14 cellular contexts compared by ENCODE assay signal in genomic region chr12:54372113-54372806, GRCh38. TPM values are rescaled to one million over a fixed set of nuclear protein-coding genes. Genes with fewer than 3 reads are reported as not detected.
A peak's percentile ranks its signal among the peaks of the same experiment; 100 is the strongest.
DNase-seq lines count a peak whose midpoint lies in the region; ATAC-seq, FAIRE-seq and TF ChIP-seq lines count a peak whose summit lies in the region.
"Had no signal": no experiment of that assay in that cellular context is flagged by ENCODE, and none has a peak within 500 bp of the region (broad histone marks: within the 10 kb centered on the region; RNA-seq: fewer than 3 reads in every experiment).

No MANE protein-coding gene starts in this region.

- no peak overlapping the region for H4K8ac ChIP-seq in IMR-90 (ENCODE audit: low read depth in 2 of 2, low read length in 2 of 2)

- no peak overlapping the region for H3K27ac ChIP-seq in IMR-90 (ENCODE audit: insufficient read depth, low read length)
- no peak overlapping the region for H3K27ac ChIP-seq in endothelial cell of umbilical vein (ENCODE audit: insufficient read depth, low read depth, low read length)
- peak overlapping the region; percentile 45 to 60 (median 56) for H3K27ac ChIP-seq in gastrocnemius medialis
- H3K27ac ChIP-seq: 22Rv1 had no signal

- no peak overlapping the region for H3K18ac ChIP-seq in IMR-90 (ENCODE audit: low read depth, low read length)

- no peak overlapping the region for H2BK5ac ChIP-seq in IMR-90 (ENCODE audit: low read depth, low read length, poor library complexity, severe bottlenecking)

- no peaks in the 10 kb centered on the region for H3K79me1 ChIP-seq in IMR-90 (ENCODE audit: low read depth in 1 of 2, low read length in 2 of 2)

- H2AK5ac ChIP-seq in IMR-90 (ENCODE audit: low read depth, low read length): no peak overlapping the region

- H3K23ac ChIP-seq in IMR-90 (ENCODE audit: low read depth, low read length): no peak overlapping the region

- POLR2A ChIA-PET in IMR-90 (lab: Charles Lee; ENCODE audit: unreplicated experiment): no interaction called here
- POLR2A ChIA-PET in endothelial cell of umbilical vein (lab: Charles Lee): no interaction called here

- H3K14ac ChIP-seq in IMR-90 (replicated peaks; ENCODE audit: low read depth, low read length): no peak overlapping the region

- no peaks in the 10 kb centered on the region for H3K27me3 ChIP-seq in IMR-90 (ENCODE audit: control insufficient read depth, insufficient read depth, low read length)
- H3K27me3 ChIP-seq in endothelial cell of umbilical vein (ENCODE audit: control insufficient read depth in 2 of 2, insufficient read depth in 2 of 2, low read length in 2 of 2): no peaks in the 10 kb centered on the region
- H3K27me3 ChIP-seq in gastrocnemius medialis: no peaks in the 10 kb centered on the region

- H3K79me2 ChIP-seq in endothelial cell of umbilical vein (ENCODE audit: control insufficient read depth, insufficient read depth, low read length): no peaks in the 10 kb centered on the region

- no peak overlapping the region for H2BK20ac ChIP-seq in IMR-90 (ENCODE audit: low read depth, low read length)

- H3K4me2 ChIP-seq in IMR-90 (ENCODE audit: low read depth, low read length) (no peak overlapping the region), endothelial cell of umbilical vein (ENCODE audit: insufficient read depth, low read length) (no peak overlapping the region)

- H3K4me3 ChIP-seq in IMR-90 (ENCODE audit: insufficient read depth, low read depth, low read length): no peak overlapping the region
- H3K4me3 ChIP-seq in endothelial cell of umbilical vein (replicated peaks in 1 of 3; ENCODE audit: insufficient read depth in 1 of 3, low read depth in 1 of 3, low read length in 3 of 3): no peak overlapping the region
- H3K4me3 ChIP-seq in gastrocnemius medialis: no peak overlapping the region

- H3K4me1 ChIP-seq in IMR-90 (ENCODE audit: control insufficient read depth, insufficient read depth, low read length) (peaks cover 10% of the 10 kb centered on the region; the same call in 1 of the 2 replicates), endothelial cell of umbilical vein (ENCODE audit: control insufficient read depth, extremely low read depth, insufficient read depth, low read length) (peaks cover 33% of the 10 kb centered on the region), gastrocnemius medialis (peaks cover 36 to 45% of the 10 kb centered on the region in 2 donors)

- no peak for TF ChIP-seq CTCF in IMR-90 (conservative IDR thresholded peaks at IDR 0.05; ENCODE audit: low read depth, low read length)
- no peak for TF ChIP-seq CTCF in endothelial cell of umbilical vein (IDR thresholded peaks at IDR 0.05; ENCODE audit: extremely low read depth in 1 of 2, insufficient read depth in 1 of 2, low read depth in 1 of 2, low read length in 2 of 2)
- TF ChIP-seq CTCF in gastrocnemius medialis (IDR thresholded peaks at IDR 0.05 in 4 of 5, conservative IDR thresholded peaks at IDR 0.05 in 1 of 5): no peak

- no peaks in the 10 kb centered on the region; the same call in 1 of the 2 replicates for H3K9me1 ChIP-seq in IMR-90 (ENCODE audit: insufficient read depth, low read length)
- H3K9me1 ChIP-seq in endothelial cell of umbilical vein (replicated peaks; ENCODE audit: control insufficient read depth, extremely low read depth, insufficient read depth, low read length): no peaks in the 10 kb centered on the region

- TF ChIP-seq POLR2A in IMR-90 (IDR thresholded peaks at IDR 0.05; ENCODE audit: low read depth, low read length) (no peak), endothelial cell of umbilical vein (IDR thresholded peaks at IDR 0.05; ENCODE audit: low read depth, low read length) (no peak), gastrocnemius medialis (IDR thresholded peaks at IDR 0.05) (no peak)

- no peak overlapping the region for H3K56ac ChIP-seq in IMR-90 (ENCODE audit: extremely low read depth, insufficient read depth, low read length)

- in situ Hi-C loops in IMR-90 (cut with MboI; ENCODE audit: low sequenced_read_pairs): loop anchor here (10.0 kb wide), 1 partner anchor 377 kb away; no protein-coding TSS in a partner anchor
- in situ Hi-C loops in gastrocnemius medialis (cut with MboI; ENCODE audit: low sequenced_read_pairs in 4 of 4): loop anchor here (25.0 kb wide), 2 partner anchors 360 to 385 kb away; partner anchors contain the start of genes HOXC10 (in 2 of the 4), HOXC8 (in 2 of the 4) and HOXC9 (in 2 of the 4)

- FAIRE-seq in endothelial cell of umbilical vein (lab: Jason Lieb, UNC): no peak
- FAIRE-seq: keratinocyte had no signal

- no peak overlapping the region for H2BK15ac ChIP-seq in IMR-90 (ENCODE audit: low read depth, low read length)

- no peak overlapping the region for H4K5ac ChIP-seq in IMR-90 (ENCODE audit: low read depth, low read length)

- H4K20me1 ChIP-seq in IMR-90 (ENCODE audit: insufficient read depth, low read length) (no peaks in the 10 kb centered on the region), endothelial cell of umbilical vein (replicated peaks; ENCODE audit: control insufficient read depth, extremely low read depth, insufficient read depth, low read length) (no peaks in the 10 kb centered on the region)

- intact Hi-C loops in IMR-90 (cut with micrococcal nuclease): no loop called here
- intact Hi-C loops in endothelial cell of umbilical vein (cut with micrococcal nuclease): no loop called here
- intact Hi-C loops in gastrocnemius medialis (cut with DNase I; ENCODE audit: low total_unique reads): loop anchor here (10.0 kb wide), 1 partner anchor 647 kb away; the partner anchor contains the start of gene CALCOCO1

- no peak overlapping the region for H3K9ac ChIP-seq in IMR-90 (ENCODE audit: low read depth, low read length)
- H3K9ac ChIP-seq in endothelial cell of umbilical vein (replicated peaks; ENCODE audit: extremely low read depth, insufficient read depth, low read length): no peak overlapping the region

- H3K9me3 ChIP-seq in IMR-90 (ENCODE audit: control insufficient read depth, insufficient read depth, low read length): no peaks in the 10 kb centered on the region
- H3K9me3 ChIP-seq in endothelial cell of umbilical vein (replicated peaks; ENCODE audit: control insufficient read depth, insufficient read depth, low read length): no peaks in the 10 kb centered on the region
- no peaks in the 10 kb centered on the region for H3K9me3 ChIP-seq in gastrocnemius medialis

- CTCF ChIA-PET in IMR-90 (lab: Yijun Ruan, JAX): no interaction called here
- CTCF ChIA-PET in endothelial cell of umbilical vein (lab: Charles Lee): interaction anchor here (1.1 to 2.9 kb wide), 3 partner anchors 8 to 67 kb away, joined by 4 to 142 read pairs (median 5); no protein-coding TSS in a partner anchor

- dilution Hi-C loops in IMR-90 (cut with HindIII; ENCODE audit: low sequenced_read_pairs, unreplicated experiment) (no loop called here), endothelial cell of umbilical vein (cut with MboI; ENCODE audit: extremely low pct_ligation_motif_present, low sequenced_read_pairs) (no loop called here)

- H4K91ac ChIP-seq in IMR-90 (ENCODE audit: insufficient read depth, low read depth, low read length): no peak overlapping the region

- WGBS in IMR-90 (ENCODE audit: extremely low coverage in 2 of 2, insufficient read length in 1 of 2), 2 experiments: no CpG with 5 or more reads among the region's 8 CpGs

- DNase-seq in DMS 273 (lab: John Stamatoyannopoulos, UW; ENCODE audit: unreplicated experiment) (peak; percentile 52), DMS 273 treated with DMSO at 0.1 percent for 48 hours (lab: John Stamatoyannopoulos, UW) (no peak), IMR-90 (no peak), endothelial cell of umbilical vein (ENCODE audit: low read depth, low spot score) (no peak), gastrocnemius medialis (peak in 1 of 2 donors; percentile 63), NCI-H345 treated with DMSO at 0.1 percent for 48 hours (lab: John Stamatoyannopoulos, UW; ENCODE audit: unreplicated experiment) (no peak), DMS53 treated with DMSO at 0.1 percent for 48 hours (lab: John Stamatoyannopoulos, UW; ENCODE audit: unreplicated experiment) (no peak), Ammon's horn (ENCODE audit: low spot score) (no peak)
- DNase-seq: activated T-cell treated with anti-CD3 and anti-CD28 coated beads for 4 hours, HCEC 1CT, NCI-H1930 had no signal

- no peak for ATAC-seq in IMR-90 (ENCODE audit: low read depth)
- ATAC-seq in gastrocnemius medialis: peak in 1 of 2 donors; percentile 32

- TF ChIP-seq RAD21 in IMR-90 (IDR thresholded peaks at IDR 0.05; ENCODE audit: low read length): no peak

- peaks cover 1% of the 10 kb centered on the region; the same call in 1 of the 2 replicates for H3K36me3 ChIP-seq in IMR-90 (ENCODE audit: control insufficient read depth, insufficient read depth, low read length)
- no peaks in the 10 kb centered on the region for H3K36me3 ChIP-seq in endothelial cell of umbilical vein (ENCODE audit: control insufficient read depth in 2 of 2, extremely low read depth in 1 of 2, insufficient read depth in 2 of 2, low read length in 2 of 2)
- H3K36me3 ChIP-seq in gastrocnemius medialis: no peaks in the 10 kb centered on the region

- H3K4ac ChIP-seq in IMR-90 (ENCODE audit: low read depth, low read length): no peak overlapping the region

- BruUV-seq in IMR-90 (replicated peaks; lab: Mats Ljungman, UMichigan) (no TSS peak), endothelial cell of umbilical vein (replicated peaks; lab: Mats Ljungman, UMichigan) (no TSS peak)

- peak overlapping the region; percentile 16 for H2AFZ ChIP-seq in IMR-90 (replicated peaks; ENCODE audit: low read length, poor library complexity)
- H2AFZ ChIP-seq in endothelial cell of umbilical vein (ENCODE audit: low read depth, low read length): peak overlapping the region; percentile 6

- no peak overlapping the region for H2AK9ac ChIP-seq in IMR-90 (replicated peaks; ENCODE audit: low read depth, low read length, poor library complexity)

- no peak overlapping the region for H2BK120ac ChIP-seq in IMR-90 (ENCODE audit: low read depth, low read length)

RNA-seq across cellular contexts. Expression of gene GPR84, which starts 8.0 kb away (rescaled TPM):
- not detected in 2 replicates for total RNA-seq in IMR-90 (2012; rRNA removed)
- not detected in 2 replicates for polyA plus RNA-seq in IMR-90 (2012; rRNA removed)
- polyA plus RNA-seq in IMR-90 (2012; cell fraction: cytosol; rRNA removed): 0.02 TPM in 1 of 2 replicates, not detected in the other
- polyA plus RNA-seq in IMR-90 (2012; cell fraction: nucleus; rRNA removed; ENCODE audit: low replicate concordance): 0.19 and 0.36 TPM in 2 replicates
- not detected in 2 replicates for total RNA-seq in endothelial cell of umbilical vein
- polyA plus RNA-seq in endothelial cell of umbilical vein: 0.08 TPM in 1 of 2 replicates, not detected in the other
- 0.03 TPM in 1 of 2 replicates, not detected in the other for polyA plus RNA-seq in endothelial cell of umbilical vein (2011; cell fraction: cytosol; rRNA removed)
- polyA plus RNA-seq in endothelial cell of umbilical vein (2011; cell fraction: nucleus; rRNA removed): 0.48 and 0.63 TPM in 2 replicates
- polyA plus RNA-seq in endothelial cell of umbilical vein (2012): not detected in 2 replicates
- polyA minus RNA-seq in endothelial cell of umbilical vein: not detected in 2 replicates
- polyA minus RNA-seq in endothelial cell of umbilical vein (2011; cell fraction: cytosol; rRNA and poly(A)+ RNA removed): not detected
- 0.38 and 0.48 TPM in 2 replicates for polyA minus RNA-seq in endothelial cell of umbilical vein (2011; cell fraction: nucleus; rRNA and poly(A)+ RNA removed)
- under 1 TPM in 2 of 4 donors, not detected in 2; 0.49 to 0.51 TPM for total RNA-seq in gastrocnemius medialis
- polyA plus RNA-seq: neural cell had no signal

RNA-seq across cellular contexts. Expression of gene ZNF385A, which starts 12.3 kb away (rescaled TPM):
- 0.28 and 0.36 TPM in 2 replicates for total RNA-seq in IMR-90 (2012; rRNA removed)
- polyA plus RNA-seq in IMR-90 (2012; rRNA removed): 2.5 and 2.9 TPM in 2 replicates
- polyA plus RNA-seq in IMR-90 (2012; cell fraction: cytosol; rRNA removed): 3.1 and 5.4 TPM in 2 replicates
- 3.7 and 8.0 TPM in 2 replicates for polyA plus RNA-seq in IMR-90 (2012; cell fraction: nucleus; rRNA removed; ENCODE audit: low replicate concordance)
- total RNA-seq in endothelial cell of umbilical vein: 7.9 and 9.6 TPM in 2 replicates
- polyA plus RNA-seq in endothelial cell of umbilical vein: 1.6 and 2.3 TPM in 2 replicates
- 1.6 and 2.1 TPM in 2 replicates for polyA plus RNA-seq in endothelial cell of umbilical vein (2011; cell fraction: cytosol; rRNA removed)
- 3.9 and 4.0 TPM in 2 replicates for polyA plus RNA-seq in endothelial cell of umbilical vein (2011; cell fraction: nucleus; rRNA removed)
- 5.2 and 7.8 TPM in 2 replicates for polyA plus RNA-seq in endothelial cell of umbilical vein (2012)
- polyA minus RNA-seq in endothelial cell of umbilical vein: 2.1 and 3.5 TPM in 2 replicates
- polyA minus RNA-seq in endothelial cell of umbilical vein (2011; cell fraction: cytosol; rRNA and poly(A)+ RNA removed): 8.5 TPM
- 2.3 and 4.6 TPM in 2 replicates for polyA minus RNA-seq in endothelial cell of umbilical vein (2011; cell fraction: nucleus; rRNA and poly(A)+ RNA removed)
- 10 to 100 TPM in 3 of 4 donors, 1 to 10 TPM in 1; 3.3 to 21.0 (median 18.3) TPM for total RNA-seq in gastrocnemius medialis

RNA-seq across cellular contexts. Expression of gene ITGA5, which starts 46.8 kb away (rescaled TPM):
- total RNA-seq in IMR-90 (2012; rRNA removed): 144 and 159 TPM in 2 replicates
- polyA plus RNA-seq in IMR-90 (2012; rRNA removed): 254 and 259 TPM in 2 replicates
- polyA plus RNA-seq in IMR-90 (2012; cell fraction: cytosol; rRNA removed): 136 and 185 TPM in 2 replicates
- polyA plus RNA-seq in IMR-90 (2012; cell fraction: nucleus; rRNA removed; ENCODE audit: low replicate concordance): 196 and 225 TPM in 2 replicates
- total RNA-seq in endothelial cell of umbilical vein: 938 and 994 TPM in 2 replicates
- 657 and 731 TPM in 2 replicates for polyA plus RNA-seq in endothelial cell of umbilical vein
- polyA plus RNA-seq in endothelial cell of umbilical vein (2011; cell fraction: cytosol; rRNA removed): 643 and 681 TPM in 2 replicates
- 771 and 889 TPM in 2 replicates for polyA plus RNA-seq in endothelial cell of umbilical vein (2011; cell fraction: nucleus; rRNA removed)
- 879 and 902 TPM in 2 replicates for polyA plus RNA-seq in endothelial cell of umbilical vein (2012)
- 914 and 1,135 TPM in 2 replicates for polyA minus RNA-seq in endothelial cell of umbilical vein
- polyA minus RNA-seq in endothelial cell of umbilical vein (2011; cell fraction: cytosol; rRNA and poly(A)+ RNA removed): 30.9 TPM
- polyA minus RNA-seq in endothelial cell of umbilical vein (2011; cell fraction: nucleus; rRNA and poly(A)+ RNA removed): 459 and 500 TPM in 2 replicates
- total RNA-seq in gastrocnemius medialis: 10 to 100 TPM; 26.5 to 34.1 (median 30.9) TPM
- polyA plus RNA-seq: neural cell had no signal

RNA-seq across cellular contexts. Expression of gene COPZ1, which starts 47.3 kb away (rescaled TPM):
- 262 and 382 TPM in 2 replicates for total RNA-seq in IMR-90 (2012; rRNA removed)
- 157 and 187 TPM in 2 replicates for polyA plus RNA-seq in IMR-90 (2012; rRNA removed)
- polyA plus RNA-seq in IMR-90 (2012; cell fraction: cytosol; rRNA removed): 73.8 and 80.0 TPM in 2 replicates
- 22.8 and 109 TPM in 2 replicates for polyA plus RNA-seq in IMR-90 (2012; cell fraction: nucleus; rRNA removed; ENCODE audit: low replicate concordance)
- 137 and 143 TPM in 2 replicates for total RNA-seq in endothelial cell of umbilical vein
- polyA plus RNA-seq in endothelial cell of umbilical vein: 169 and 174 TPM in 2 replicates
- polyA plus RNA-seq in endothelial cell of umbilical vein (2011; cell fraction: cytosol; rRNA removed): 179 and 185 TPM in 2 replicates
- polyA plus RNA-seq in endothelial cell of umbilical vein (2011; cell fraction: nucleus; rRNA removed): 89.4 and 104 TPM in 2 replicates
- polyA plus RNA-seq in endothelial cell of umbilical vein (2012): 280 and 300 TPM in 2 replicates
- polyA minus RNA-seq in endothelial cell of umbilical vein: 153 and 165 TPM in 2 replicates
- polyA minus RNA-seq in endothelial cell of umbilical vein (2011; cell fraction: cytosol; rRNA and poly(A)+ RNA removed): 137 TPM
- polyA minus RNA-seq in endothelial cell of umbilical vein (2011; cell fraction: nucleus; rRNA and poly(A)+ RNA removed): 37.6 and 48.5 TPM in 2 replicates
- total RNA-seq in gastrocnemius medialis: 100 to 1,000 TPM in 2 of 4 donors, 10 to 100 TPM in 2; 91.8 to 145 (median 107) TPM

Comparison
In these comparisons a context has a peak if more than half of its experiments do, and no peak if none do; other contexts are left out.
1. H3K27ac ChIP-seq: peak in gastrocnemius medialis (4 of 4); none in IMR-90 (single experiment) and endothelial cell of umbilical vein (single experiment).